In genomic region chr2:216532562-216532961, GRCh38 we compare ENCODE assay signal across 21 cellular contexts. TPM values are rescaled to one million over a fixed set of nuclear protein-coding genes. Genes with fewer than 3 reads are reported as not detected.
DNase-seq lines count a peak whose midpoint lies in the region; ATAC-seq and TF ChIP-seq lines count a peak whose summit lies in the region.
"Had no signal": no experiment of that assay in that cellular context is flagged by ENCODE, and none has a peak within 500 bp of the region (broad histone marks: within the 10 kb centered on the region; RNA-seq: fewer than 3 reads in every experiment).

No MANE protein-coding gene starts in this region.

- POLR2A ChIA-PET in Caco-2 (lab: Charles Lee) = no interaction called here

- H3K36me3 Mint-ChIP-seq in mesothelial cell of epicardium = no peaks in the 10 kb centered on the region
- H3K36me3 Mint-ChIP-seq in Caco-2 (ENCODE audit: insufficient read depth, unreplicated experiment) = no peaks in the 10 kb centered on the region
- H3K36me3 Mint-ChIP-seq: CD4-positive, alpha-beta memory T cell had no signal

- 68% methylated on average over 2 of the region's 2 CpGs for WGBS in right cardiac atrium
- 59% methylated on average over 2 of the region's 2 CpGs for WGBS in esophagus muscularis mucosa

- H3K4me1 ChIP-seq in right cardiac atrium (ENCODE audit: control insufficient read depth, insufficient read depth, low read length) (peaks cover 22% of the 10 kb centered on the region), esophagus muscularis mucosa (peaks cover 33 to 47% (median 42%) of the 10 kb centered on the region in 4 donors), uterus (peaks cover 7 to 19% of the 10 kb centered on the region in 2 donors), Caco-2 (no peaks in the 10 kb centered on the region)

- CTCF ChIA-PET in Caco-2 (lab: Charles Lee) = no interaction called here

- H3K27me3 ChIP-seq in right cardiac atrium (ENCODE audit: control insufficient read depth, insufficient read depth) (no peaks in the 10 kb centered on the region), esophagus muscularis mucosa (no peaks in the 10 kb centered on the region), uterus (no peaks in the 10 kb centered on the region), Caco-2 (replicated peaks; ENCODE audit: control insufficient read depth, insufficient read depth, low read length) (no peaks in the 10 kb centered on the region)
- H3K27me3 ChIP-seq: MG63 had no signal

- intact Hi-C loops in right cardiac atrium (cut with DNase I) (no loop called here), Right ventricle myocardium superior (cut with DNase I) (no loop called here), esophagus muscularis mucosa (cut with DNase I) (no loop called here), uterus (cut with DNase I; ENCODE audit: low total_unique reads) (no loop called here), Caco-2 (cut with micrococcal nuclease; ENCODE audit: unreplicated experiment) (no loop called here)

- H3K27ac Mint-ChIP-seq in mesothelial cell of epicardium (peak overlapping the region; percentile 90), Caco-2 (ENCODE audit: unreplicated experiment) (no peak overlapping the region)
- H3K27ac Mint-ChIP-seq: CD4-positive, alpha-beta memory T cell had no signal

- no peak overlapping the region for H3K4me3 ChIP-seq in right cardiac atrium (ENCODE audit: low read length)
- H3K4me3 ChIP-seq in esophagus muscularis mucosa = no peak overlapping the region
- no peak overlapping the region for H3K4me3 ChIP-seq in uterus
- H3K4me3 ChIP-seq in Caco-2 (ENCODE audit: low read depth, low read length) = no peak overlapping the region
- H3K4me3 ChIP-seq: A549, MG63 had no signal

- TF ChIP-seq EP300 in esophagus muscularis mucosa (IDR thresholded peaks at IDR 0.05) = no peak

- no TSS peak for BruUV-seq in Caco-2 (replicated peaks; lab: Mats Ljungman, UMichigan)

- peaks cover 68% of the 10 kb centered on the region for H3K4me1 Mint-ChIP-seq in mesothelial cell of epicardium
- H3K4me1 Mint-ChIP-seq in Caco-2 (ENCODE audit: low read depth, unreplicated experiment) = peaks cover 7% of the 10 kb centered on the region
- H3K4me1 Mint-ChIP-seq: CD4-positive, alpha-beta memory T cell had no signal

- DNase-seq in right cardiac atrium (no peak), Right ventricle myocardium superior (no peak), esophagus muscularis mucosa (ENCODE audit: extremely low spot score) (no peak), mesothelial cell of epicardium (ENCODE audit: low spot score in 2 of 2, unreplicated experiment in 2 of 2) (no peak), uterus (no peak), Caco-2 (no peak), DMS153 (lab: John Stamatoyannopoulos, UW) (no peak)
- DNase-seq: Calu3; CD4-positive, alpha-beta memory T cell; DMS53; Kasumi-1; MG63; NCI-H1048; NCI-H146; NCI-H2029 treated with DMSO at 0.1 percent for 48 hours; NCI-H2171 treated with DMSO at 0.1 percent for 48 hours; NCI-H446 treated with DMSO at 0.1 percent for 48 hours; NCI-H69; SHP77 treated with DMSO at 0.1 percent for 48 hours had no signal

- H3K27me3 Mint-ChIP-seq in mesothelial cell of epicardium (ENCODE audit: low read depth) = no peaks in the 10 kb centered on the region
- H3K27me3 Mint-ChIP-seq in Caco-2 (ENCODE audit: insufficient read depth, unreplicated experiment) = no peaks in the 10 kb centered on the region

- TF ChIP-seq CTCF in esophagus muscularis mucosa (IDR thresholded peaks at IDR 0.05) = no peak
- no peak for TF ChIP-seq CTCF in mesothelial cell of epicardium (IDR thresholded peaks at IDR 0.05; ENCODE audit: unreplicated experiment)
- TF ChIP-seq CTCF in uterus (IDR thresholded peaks at IDR 0.05) = no peak
- no peak for TF ChIP-seq CTCF in Caco-2 (IDR thresholded peaks at IDR 0.05; ENCODE audit: insufficient read depth in 1 of 2, low read depth in 1 of 2, low read length in 1 of 2, severe bottlenecking in 1 of 2, unreplicated experiment in 1 of 2)

- H3K9me3 ChIP-seq in right cardiac atrium (ENCODE audit: control insufficient read depth, low read length) (no peaks in the 10 kb centered on the region), esophagus muscularis mucosa (no peaks in the 10 kb centered on the region), uterus (no peaks in the 10 kb centered on the region), Caco-2 (no peaks in the 10 kb centered on the region)
- H3K9me3 ChIP-seq: A549, MG63 had no signal

- TF ChIP-seq POLR2A in esophagus muscularis mucosa (IDR thresholded peaks at IDR 0.05; ENCODE audit: low read depth) (no peak), uterus (IDR thresholded peaks at IDR 0.05) (no peak)

- H3K27ac ChIP-seq in right cardiac atrium (ENCODE audit: low read length) (peak overlapping the region; percentile 61), esophagus muscularis mucosa (replicated peaks in 1 of 4) (peak overlapping the region; percentile 37 to 87 (median 84)), uterus (peak overlapping the region; percentile 89 to 93)
- H3K27ac ChIP-seq: A549 had no signal

- H3K36me3 ChIP-seq in esophagus muscularis mucosa = no peaks in the 10 kb centered on the region
- no peaks in the 10 kb centered on the region for H3K36me3 ChIP-seq in uterus
- no peaks in the 10 kb centered on the region for H3K36me3 ChIP-seq in Caco-2 (ENCODE audit: control insufficient read depth, insufficient read depth, low read length)
- H3K36me3 ChIP-seq: MG63 had no signal

- H3K9me3 Mint-ChIP-seq in mesothelial cell of epicardium (no peaks in the 10 kb centered on the region), Caco-2 (ENCODE audit: unreplicated experiment) (no peaks in the 10 kb centered on the region)
- H3K9me3 Mint-ChIP-seq: CD4-positive, alpha-beta memory T cell had no signal

- no peak overlapping the region for H3K4me3 Mint-ChIP-seq in mesothelial cell of epicardium
- no peak overlapping the region for H3K4me3 Mint-ChIP-seq in Caco-2 (ENCODE audit: unreplicated experiment)
- H3K4me3 Mint-ChIP-seq: CD4-positive, alpha-beta memory T cell had no signal

- ATAC-seq in right cardiac atrium (no peak), Right ventricle myocardium superior (ENCODE audit: poor library complexity) (no peak), GM21576 (IDR thresholded peaks at IDR 0.05; ENCODE audit: unreplicated experiment) (no peak)
- ATAC-seq: A549 had no signal

RNA-seq across cellular contexts. Expression of gene RPL37A, which starts 33.9 kb away (rescaled TPM):
- total RNA-seq in right cardiac atrium (1,000 to 10,000 TPM; 1,836 to 2,258 (median 1,899) TPM), Right ventricle myocardium superior (1,979 TPM), esophagus muscularis mucosa (1,000 to 10,000 TPM; 1,371 to 1,915 (median 1,581) TPM), mesothelial cell of epicardium (2,728 to 2,928 TPM (median 2,867 TPM) in 3 replicates), uterus (1,000 to 10,000 TPM in 3 of 4 donors, 100 to 1,000 TPM in 1; 716 to 2,917 (median 2,308) TPM), Caco-2 (2022) (2,873 and 2,887 TPM in 2 replicates)
- polyA plus RNA-seq in right cardiac atrium = 3,516 TPM
